ENCODE assay signal across 8 cellular contexts in the genomic region with DNA sequence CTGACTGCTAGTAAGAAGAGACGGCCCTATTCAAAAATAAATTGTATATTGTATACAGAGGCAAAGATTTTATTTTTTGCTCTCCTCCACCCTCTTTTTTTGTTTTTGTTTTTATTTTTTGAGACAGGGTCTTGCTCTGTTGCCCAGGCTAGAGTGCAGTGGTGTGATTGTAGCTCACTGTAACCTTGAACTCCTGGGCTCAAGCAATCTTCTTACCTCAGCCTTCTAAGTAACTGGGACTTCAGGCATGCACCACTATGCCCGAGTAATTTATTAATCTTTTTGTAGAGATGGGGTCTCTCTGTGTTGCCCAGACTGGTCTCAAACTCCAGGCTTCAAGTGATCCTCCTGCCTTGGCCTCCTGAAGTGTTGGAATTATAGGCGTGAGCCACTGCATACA.
"Had no signal": no experiment of that assay in that cellular context is flagged by ENCODE, and none has a peak within 500 bp of the region (broad histone marks: within the 10 kb centered on the region; RNA-seq: fewer than 3 reads in every experiment).

No MANE protein-coding gene starts in this region.

- H3K4me3 Mint-ChIP-seq: activated CD8-positive, alpha-beta memory T cell treated with anti-CD3 and anti-CD28 coated beads, Interleukin-2, amount 10 ng/mL, durations not matched to agents 7 days and 5 days; activated naive CD4-positive, alpha-beta T cell treated with anti-CD3 and anti-CD28 coated beads, Interleukin-2, amount 10 ng/mL, durations not matched to agents 7 days and 5 days; activated T-cell treated with anti-CD3 and anti-CD28 coated beads, Interleukin-2, amount 50 U/mL, for 24 hours; natural killer cell had no signal

- H3K4me3 ChIP-seq: ascending aorta, gastroesophageal sphincter had no signal

- H3K9me3 ChIP-seq: ascending aorta, gastroesophageal sphincter had no signal

- H3K27ac Mint-ChIP-seq: activated CD8-positive, alpha-beta memory T cell treated with anti-CD3 and anti-CD28 coated beads, Interleukin-2, amount 10 ng/mL, durations not matched to agents 7 days and 5 days; activated naive CD4-positive, alpha-beta T cell treated with anti-CD3 and anti-CD28 coated beads, Interleukin-2, amount 10 ng/mL, durations not matched to agents 7 days and 5 days; activated T-cell treated with anti-CD3 and anti-CD28 coated beads, Interleukin-2, amount 50 U/mL, for 24 hours; natural killer cell had no signal

- H3K27ac ChIP-seq: ascending aorta, gastroesophageal sphincter had no signal

- H3K9me3 Mint-ChIP-seq: activated naive CD4-positive, alpha-beta T cell treated with anti-CD3 and anti-CD28 coated beads, Interleukin-2, amount 10 ng/mL, durations not matched to agents 7 days and 5 days; activated T-cell treated with anti-CD3 and anti-CD28 coated beads, Interleukin-2, amount 50 U/mL, for 24 hours; natural killer cell had no signal

- DNase-seq: activated CD4-positive, alpha-beta T cell treated with anti-CD3 and anti-CD28 coated beads, Interleukin-2, amount 50 U/mL, for 48 hours; activated CD8-positive, alpha-beta memory T cell treated with anti-CD3 and anti-CD28 coated beads, Interleukin-2, amount 10 ng/mL, durations not matched to agents 7 days and 5 days; activated naive CD4-positive, alpha-beta T cell treated with anti-CD3 and anti-CD28 coated beads, Interleukin-2, amount 10 ng/mL, durations not matched to agents 7 days and 5 days; activated T-cell treated with anti-CD3 and anti-CD28 coated beads, Interleukin-2, amount 50 U/mL, for 24 hours; natural killer cell; stimulated activated CD4-positive, alpha-beta T cell treated with anti-CD3 and anti-CD28 coated beads, Interleukin-1b, Interleukin-23, amount 100 ng/mL, for 48 hours had no signal

- H3K36me3 Mint-ChIP-seq: activated CD8-positive, alpha-beta memory T cell treated with anti-CD3 and anti-CD28 coated beads, Interleukin-2, amount 10 ng/mL, durations not matched to agents 7 days and 5 days; activated naive CD4-positive, alpha-beta T cell treated with anti-CD3 and anti-CD28 coated beads, Interleukin-2, amount 10 ng/mL, durations not matched to agents 7 days and 5 days; natural killer cell had no signal

- H3K4me1 Mint-ChIP-seq: activated CD8-positive, alpha-beta memory T cell treated with anti-CD3 and anti-CD28 coated beads, Interleukin-2, amount 10 ng/mL, durations not matched to agents 7 days and 5 days; activated naive CD4-positive, alpha-beta T cell treated with anti-CD3 and anti-CD28 coated beads, Interleukin-2, amount 10 ng/mL, durations not matched to agents 7 days and 5 days; natural killer cell had no signal
